ENCODE assay signal across 24 cellular contexts in genomic region chr19:39158646-39159260, GRCh38. TPM values are rescaled to one million over a fixed set of nuclear protein-coding genes. Genes with fewer than 3 reads are reported as not detected.
"Had no signal": no experiment of that assay in that cellular context is flagged by ENCODE, and none has a peak within 500 bp of the region (broad histone marks: within the 10 kb centered on the region; RNA-seq: fewer than 3 reads in every experiment).

No MANE protein-coding gene starts in this region.

- H2AFZ ChIP-seq: parathyroid adenoma had no signal

- H3K9ac ChIP-seq: parathyroid adenoma had no signal

- H3K27ac Mint-ChIP-seq: activated CD4-positive, alpha-beta T cell treated with anti-CD3 and anti-CD28 coated beads, Interleukin-2, amount 10 ng/mL, durations not matched to agents 24 days and 14 days; activated CD8-positive, alpha-beta T cell treated with anti-CD3 and anti-CD28 coated beads for 36 hours; endodermal cell; memory B cell; stimulated activated memory B cell treated with anti-CD40 and anti-IgM and Interleukin-4, amounts not matched to agents 10 μg/mL and 1 μg/mL and 100 μg/mL, for 72 hours; T-cell had no signal

- H3K4me3 Mint-ChIP-seq: activated CD4-positive, alpha-beta T cell treated with anti-CD3 and anti-CD28 coated beads, Interleukin-2, amount 10 ng/mL, durations not matched to agents 24 days and 14 days; activated CD8-positive, alpha-beta T cell treated with anti-CD3 and anti-CD28 coated beads for 36 hours; activated naive CD4-positive, alpha-beta T cell treated with anti-CD3 and anti-CD28 coated beads for 36 hours; central memory CD8-positive, alpha-beta T cell; endodermal cell; memory B cell; naive thymus-derived CD4-positive, alpha-beta T cell; stimulated activated memory B cell treated with anti-CD40 and anti-IgM and Interleukin-4, amounts not matched to agents 10 μg/mL and 1 μg/mL and 100 μg/mL, for 72 hours; T-cell had no signal

- H3K27ac ChIP-seq: colonic mucosa, epithelial cell of prostate, parathyroid adenoma, sigmoid colon, tibial artery, vagina had no signal

- H3K27me3 ChIP-seq: colonic mucosa, sigmoid colon, spleen, tibial artery, vagina had no signal

- H3K4me3 ChIP-seq: colonic mucosa, sigmoid colon, spleen, tibial artery, vagina had no signal

- H3K9me3 ChIP-seq: colonic mucosa, sigmoid colon, spleen, tibial artery, vagina had no signal

- H3K9me3 Mint-ChIP-seq: activated CD4-positive, alpha-beta T cell treated with anti-CD3 and anti-CD28 coated beads, Interleukin-2, amount 10 ng/mL, durations not matched to agents 24 days and 14 days; activated CD8-positive, alpha-beta T cell treated with anti-CD3 and anti-CD28 coated beads for 36 hours; activated naive CD4-positive, alpha-beta T cell treated with anti-CD3 and anti-CD28 coated beads for 36 hours; central memory CD8-positive, alpha-beta T cell; endodermal cell; memory B cell; naive thymus-derived CD4-positive, alpha-beta T cell; stimulated activated memory B cell treated with anti-CD40 and anti-IgM and Interleukin-4, amounts not matched to agents 10 μg/mL and 1 μg/mL and 100 μg/mL, for 72 hours; T-cell had no signal

- H3K27me3 Mint-ChIP-seq: activated CD4-positive, alpha-beta T cell treated with anti-CD3 and anti-CD28 coated beads, Interleukin-2, amount 10 ng/mL, durations not matched to agents 24 days and 14 days; activated CD8-positive, alpha-beta T cell treated with anti-CD3 and anti-CD28 coated beads for 36 hours; central memory CD8-positive, alpha-beta T cell; memory B cell; naive thymus-derived CD4-positive, alpha-beta T cell; stimulated activated memory B cell treated with anti-CD40 and anti-IgM and Interleukin-4, amounts not matched to agents 10 μg/mL and 1 μg/mL and 100 μg/mL, for 72 hours; T-cell had no signal

- ATAC-seq: activated CD8-positive, alpha-beta T cell treated with anti-CD3 and anti-CD28 coated beads for 36 hours; left ventricle myocardium superior; naive thymus-derived CD4-positive, alpha-beta T cell; stimulated activated memory B cell treated with anti-CD40 and anti-IgM and Interleukin-4, amounts not matched to agents 10 μg/mL and 1 μg/mL and 100 μg/mL, for 72 hours; T-cell had no signal

- DNase-seq: activated CD4-positive, alpha-beta T cell treated with anti-CD3 and anti-CD28 coated beads, Interleukin-2, amount 10 ng/mL, durations not matched to agents 24 days and 14 days; activated CD8-positive, alpha-beta T cell treated with anti-CD3 and anti-CD28 coated beads for 36 hours; activated naive CD4-positive, alpha-beta T cell treated with anti-CD3 and anti-CD28 coated beads for 36 hours; activated T-cell treated with anti-CD3 and anti-CD28 coated beads, Interleukin-2, amount 50 U/mL, for 1 hour; colonic mucosa; endodermal cell; foreskin melanocyte; hypothalamus; kidney glomerular epithelial cell; left ventricle myocardium superior; naive thymus-derived CD4-positive, alpha-beta T cell; sigmoid colon; spleen; stimulated activated CD4-positive, alpha-beta T cell treated with anti-CD3 and anti-CD28 coated beads, Interleukin-4, amount 100 ng/mL, for 4 hours; T-cell; T-helper 9 cell; tibial artery had no signal

- H3K36me3 ChIP-seq: colonic mucosa, vagina had no signal

RNA-seq across cellular contexts. Expression of gene NCCRP1, which starts 38.0 kb away (rescaled TPM):
- total RNA-seq: activated CD4-positive, alpha-beta T cell treated with anti-CD3 and anti-CD28 coated beads, Interleukin-2, amount 10 ng/mL, durations not matched to agents 24 days and 14 days; activated CD8-positive, alpha-beta T cell treated with anti-CD3 and anti-CD28 coated beads for 36 hours; activated naive CD4-positive, alpha-beta T cell treated with anti-CD3 and anti-CD28 coated beads for 36 hours; colonic mucosa; left ventricle myocardium superior; naive thymus-derived CD4-positive, alpha-beta T cell; subcutaneous adipose tissue had no signal
- polyA plus RNA-seq: naive thymus-derived CD4-positive, alpha-beta T cell had no signal

RNA-seq across cellular contexts. Expression of gene SYCN, which starts 45.3 kb away (rescaled TPM):
- total RNA-seq: activated CD4-positive, alpha-beta T cell treated with anti-CD3 and anti-CD28 coated beads, Interleukin-2, amount 10 ng/mL, durations not matched to agents 24 days and 14 days; activated CD8-positive, alpha-beta T cell treated with anti-CD3 and anti-CD28 coated beads for 36 hours; activated naive CD4-positive, alpha-beta T cell treated with anti-CD3 and anti-CD28 coated beads for 36 hours; endodermal cell; left ventricle myocardium superior; naive thymus-derived CD4-positive, alpha-beta T cell; sigmoid colon; spleen; subcutaneous adipose tissue; vagina had no signal
- polyA plus RNA-seq: naive thymus-derived CD4-positive, alpha-beta T cell; sigmoid colon; spleen had no signal
